ENCODE assay signal across 8 cellular contexts in genomic region chr6:117352466-117353081, GRCh38.
A peak's percentile ranks its signal among the peaks of the same experiment; 100 is the strongest.
DNase-seq lines count a peak whose midpoint lies in the region; ATAC-seq and TF ChIP-seq lines count a peak whose summit lies in the region.

No MANE protein-coding gene starts in this region.

- H3K4me3 ChIP-seq in KMS-11 (IDR thresholded peaks at IDR 0.05; ENCODE audit: insufficient read depth, low read depth, low read length) (no peak overlapping the region), smooth muscle cell (no peak overlapping the region)

- no peaks in the 10 kb centered on the region for H3K79me2 ChIP-seq in KMS-11 (ENCODE audit: insufficient read depth, low read depth)
- no peaks in the 10 kb centered on the region for H3K79me2 ChIP-seq in smooth muscle cell (ENCODE audit: low read depth)

- H3K4me2 ChIP-seq in KMS-11 (no peak overlapping the region), smooth muscle cell (no peak overlapping the region)

- TF ChIP-seq CTCF in KMS-11 (conservative IDR thresholded peaks at IDR 0.05; ENCODE audit: low read depth, low read length), result peak; percentile 40
- TF ChIP-seq CTCF in smooth muscle cell (IDR thresholded peaks at IDR 0.05; ENCODE audit: borderline replicate concordance, insufficient read depth, poor library complexity, severe bottlenecking), result peak; percentile 46

- H3K27me3 ChIP-seq in KMS-11 (ENCODE audit: insufficient read depth, low read depth), result no peaks in the 10 kb centered on the region
- H3K27me3 ChIP-seq in smooth muscle cell (ENCODE audit: low read depth), result no peaks in the 10 kb centered on the region

- peak; percentile 65 for ATAC-seq in GM19035 (IDR thresholded peaks at IDR 0.05; ENCODE audit: unreplicated experiment)

- no peaks in the 10 kb centered on the region for H3K36me3 ChIP-seq in KMS-11 (ENCODE audit: insufficient read depth)
- no peaks in the 10 kb centered on the region for H3K36me3 ChIP-seq in smooth muscle cell (ENCODE audit: low read depth)

- no peaks in the 10 kb centered on the region for H3F3A ChIP-seq in smooth muscle cell (ENCODE audit: low read depth)

- DNase-seq in AML-193 (lab: John Stamatoyannopoulos, UW) (peak; percentile 22 to 51), cerebellar cortex (ENCODE audit: low spot score) (peak; percentile 52), smooth muscle cell (lab: John Stamatoyannopoulos, UW; ENCODE audit: unreplicated experiment) (no peak), epidermal melanocyte (ENCODE audit: insufficient read length, low spot score) (no peak), GDM1 (lab: John Stamatoyannopoulos, UW) (no peak)
- no peak for DNase-seq in central memory CD4-positive, alpha-beta T cell

- H3K9ac ChIP-seq in KMS-11 (no peak overlapping the region), smooth muscle cell (ENCODE audit: low read depth) (no peak overlapping the region)

- no peak overlapping the region for H3K27ac ChIP-seq in KMS-11
- H3K27ac ChIP-seq in smooth muscle cell (ENCODE audit: low read depth), result no peak overlapping the region

- H3K4me1 ChIP-seq in KMS-11 (ENCODE audit: low read depth, poor library complexity, severe bottlenecking) (no peaks in the 10 kb centered on the region), smooth muscle cell (ENCODE audit: low read depth) (no peaks in the 10 kb centered on the region)

- 82% methylated on average over 3 of the region's 3 CpGs for WGBS in smooth muscle cell (ENCODE audit: low lambda C conversion rate)

- H2AFZ ChIP-seq in KMS-11 (ENCODE audit: low read depth), result no peak overlapping the region
- H2AFZ ChIP-seq in smooth muscle cell (ENCODE audit: low read depth), result no peak overlapping the region

- H4K20me1 ChIP-seq in KMS-11 (ENCODE audit: insufficient read depth), result no peaks in the 10 kb centered on the region
- no peaks in the 10 kb centered on the region for H4K20me1 ChIP-seq in smooth muscle cell (ENCODE audit: low read depth)

- H3K9me3 ChIP-seq in smooth muscle cell (replicated peaks; ENCODE audit: low read depth), result no peaks in the 10 kb centered on the region

Comparison
In these comparisons a context has a peak if more than half of its experiments do, and no peak if none do; other contexts are left out.
1. DNase-seq: peak in AML-193 (2 of 2) and cerebellar cortex (single experiment); none in smooth muscle cell (single experiment), epidermal melanocyte (single experiment), central memory CD4-positive, alpha-beta T cell (single experiment) and GDM1 (single experiment).